7 cellular contexts compared by ENCODE assay signal in the genomic region with DNA sequence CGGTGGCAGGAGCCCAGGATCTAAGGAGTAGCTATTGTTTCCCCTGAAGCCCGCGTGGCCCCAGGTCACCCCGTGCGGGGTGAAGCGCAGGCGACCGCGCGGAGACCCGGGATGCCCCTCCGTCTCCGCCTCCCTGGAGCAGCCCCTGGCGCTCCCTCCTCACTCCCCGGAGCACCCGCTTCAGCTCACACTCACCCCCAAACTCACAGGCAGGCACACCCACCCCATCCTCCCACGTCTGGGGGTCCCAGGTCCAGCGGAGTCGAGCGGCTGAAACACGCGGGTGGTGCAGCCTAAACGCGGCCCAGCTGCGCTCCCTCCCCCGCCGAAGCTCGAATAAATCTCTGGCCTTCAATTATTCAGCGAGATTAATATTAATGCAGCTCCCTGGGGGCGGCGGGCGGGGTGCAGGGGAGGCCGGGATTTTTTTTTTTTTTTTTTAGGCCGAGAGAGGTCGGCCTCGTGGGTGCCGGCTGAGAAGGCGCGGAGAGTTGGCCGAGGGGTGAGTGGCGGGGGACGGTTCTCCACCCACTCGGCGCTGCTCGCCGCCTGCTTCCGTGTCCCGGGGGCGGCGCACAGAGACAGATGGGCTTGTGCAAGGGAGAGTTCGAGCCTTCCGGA. TPM values are rescaled to one million over a fixed set of nuclear protein-coding genes. Genes with fewer than 3 reads are reported as not detected.
DNase-seq lines count a peak whose midpoint lies in the region; ATAC-seq and TF ChIP-seq lines count a peak whose summit lies in the region.

No MANE protein-coding gene starts in this region.

- H3K4me3 Mint-ChIP-seq in activated B cell treated with CpG ODN at 0.5 μM for 24 hours = peak overlapping the region; percentile 64

- POLR2A ChIA-PET in activated B cell treated with CpG ODN at 0.5 μM for 24 hours (lab: Charles Lee) = no interaction called here

- H3K4me3 ChIP-seq in H7 (ENCODE audit: insufficient read depth, low read depth, low read length) (peak overlapping the region; percentile 72), heart right ventricle (peak overlapping the region; percentile 1 to 63 (median 50)), skin epidermis (peak overlapping the region; percentile 6 to 55 (median 33))

- WGBS in heart right ventricle, 2 donors = 3% methylated on average over 52 of the region's 52 CpGs

- ATAC-seq in activated B cell treated with CpG ODN at 0.5 μM for 24 hours (ENCODE audit: low read depth) = no peak
- peak; percentile 30 to 64 (median 42) for ATAC-seq in heart right ventricle
- no peak for ATAC-seq in GM18502 (IDR thresholded peaks at IDR 0.05; ENCODE audit: poor library complexity, unreplicated experiment)
- no peak for ATAC-seq in GM19463 (IDR thresholded peaks at IDR 0.05; ENCODE audit: unreplicated experiment)

- TF ChIP-seq CTCF in activated B cell treated with CpG ODN at 0.5 μM for 24 hours (IDR thresholded peaks at IDR 0.05) (no peak), heart right ventricle (IDR thresholded peaks at IDR 0.05) (no peak)

- H3K9me3 Mint-ChIP-seq in activated B cell treated with CpG ODN at 0.5 μM for 24 hours = no peaks in the 10 kb centered on the region

- CTCF ChIA-PET in activated B cell treated with CpG ODN at 0.5 μM for 24 hours (lab: Charles Lee) = no interaction called here

- intact Hi-C loops in activated B cell treated with CpG ODN at 0.5 μM for 24 hours (cut with micrococcal nuclease) (no loop called here), heart right ventricle (cut with DNase I) (no loop called here)

- H3K27me3 ChIP-seq in H7 (ENCODE audit: control insufficient read depth, insufficient read depth, low read length) (peaks cover 75% of the 10 kb centered on the region), heart right ventricle (peaks cover 0 to 98% (median 71%) of the 10 kb centered on the region in 7 donors)

- H3K27ac ChIP-seq in heart right ventricle (no peak overlapping the region), skin epidermis (no peak overlapping the region)

- no peaks in the 10 kb centered on the region for H3K9me3 ChIP-seq in heart right ventricle

- DNase-seq in H7 = peak; percentile 48
- DNase-seq in activated B cell treated with CpG ODN at 0.5 μM for 24 hours = no peak
- DNase-seq in heart right ventricle = peak; percentile 8 to 27
- DNase-seq in OCI-M1 (lab: John Stamatoyannopoulos, UW) = no peak

- peaks cover 5 to 27% (median 16%) of the 10 kb centered on the region in 9 donors for H3K4me1 ChIP-seq in heart right ventricle

- no peaks in the 10 kb centered on the region for H3K36me3 Mint-ChIP-seq in activated B cell treated with CpG ODN at 0.5 μM for 24 hours (ENCODE audit: low read depth)

- peaks cover 17% of the 10 kb centered on the region for H3K4me1 Mint-ChIP-seq in activated B cell treated with CpG ODN at 0.5 μM for 24 hours

- H3K27me3 Mint-ChIP-seq in activated B cell treated with CpG ODN at 0.5 μM for 24 hours = peaks cover 63% of the 10 kb centered on the region

- H3K36me3 ChIP-seq in H7 (replicated peaks; ENCODE audit: control insufficient read depth, insufficient read depth, low read length) = no peaks in the 10 kb centered on the region
- H3K36me3 ChIP-seq in heart right ventricle = no peaks in the 10 kb centered on the region

- no peak overlapping the region for H3K27ac Mint-ChIP-seq in activated B cell treated with CpG ODN at 0.5 μM for 24 hours

RNA-seq across cellular contexts. Expression of gene SLC1A2, which starts 0.5 kb away (rescaled TPM):
- total RNA-seq in H7 (2014; rRNA removed; shearing (Covaris generic)) = 0.81 and 1.0 TPM in 2 replicates
- total RNA-seq in activated B cell treated with CpG ODN at 0.5 μM for 24 hours = not detected in 2 replicates
- 10 to 100 TPM in 2 of 10 donors, 1 to 10 TPM in 8; 2.8 to 25.8 (median 3.8) TPM for total RNA-seq in heart right ventricle
- 1 to 10 TPM in 1 of 2 donors, under 1 TPM in 1; 0.29 to 2.3 TPM for polyA plus RNA-seq in heart right ventricle

Comparison
In these comparisons a context has a peak if more than half of its experiments do, and no peak if none do; other contexts are left out.
1. DNase-seq: peak in H7 (single experiment) and heart right ventricle (2 of 2); none in activated B cell treated with CpG ODN at 0.5 μM for 24 hours (single experiment) and OCI-M1 (single experiment).
2. ATAC-seq: peak in heart right ventricle (8 of 8); none in activated B cell treated with CpG ODN at 0.5 μM for 24 hours (single experiment), GM18502 (single experiment) and GM19463 (single experiment).
3. Peak in every context shown above with its lines, with median percentiles within 50 percentile points of each other: H3K4me3 ChIP-seq.